Comparison of ENCODE assay signal across 26 cellular contexts in genomic region chr10:71816421-71816851, GRCh38. TPM values are rescaled to one million over a fixed set of nuclear protein-coding genes. Genes with fewer than 3 reads are reported as not detected.
DNase-seq lines count a peak whose midpoint lies in the region; ATAC-seq, FAIRE-seq and TF ChIP-seq lines count a peak whose summit lies in the region.
"Had no signal": no experiment of that assay in that cellular context is flagged by ENCODE, and none has a peak within 500 bp of the region (broad histone marks: within the 10 kb centered on the region; RNA-seq: fewer than 3 reads in every experiment).

No MANE protein-coding gene starts in this region.

- no peaks in the 10 kb centered on the region for H3K9me1 ChIP-seq in K562 (ENCODE audit: control insufficient read depth, insufficient read depth, low read length)

- peaks cover 69% of the 10 kb centered on the region for H3K36me3 ChIP-seq in left ventricle myocardium inferior
- peaks cover 72% of the 10 kb centered on the region for H3K36me3 ChIP-seq in K562 (ENCODE audit: control insufficient read depth, insufficient read depth, low read length)
- H3K36me3 ChIP-seq: ovary had no signal

- no peaks in the 10 kb centered on the region for H3K27me3 Mint-ChIP-seq in nephron progenitor cell (ENCODE audit: low read depth, poor library complexity)
- H3K27me3 Mint-ChIP-seq in activated CD8-positive, alpha-beta memory T cell treated with anti-CD3 and anti-CD28 coated beads, Interleukin-2, amount 10 ng/mL, durations not matched to agents 7 days and 5 days: no peaks in the 10 kb centered on the region
- H3K27me3 Mint-ChIP-seq: activated B cell treated with CpG ODN at 0.5 μM for 24 hours, naive B cell had no signal

- FAIRE-seq in K562 (lab: Jason Lieb, UNC): no peak
- FAIRE-seq: A549, colon, G401.6 had no signal

- TF ChIP-seq CTCF in left ventricle myocardium inferior (IDR thresholded peaks at IDR 0.05; ENCODE audit: borderline replicate concordance): no peak
- TF ChIP-seq CTCF in K562 (IDR thresholded peaks at IDR 0.05 in 2 of 3, conservative IDR thresholded peaks at IDR 0.05 in 1 of 3; ENCODE audit: insufficient read depth in 2 of 3, low read depth in 1 of 3, low read length in 3 of 3): no peak
- TF ChIP-seq CTCF in nephron progenitor cell (IDR thresholded peaks at IDR 0.05): no peak

- peak overlapping the region in 1 of 2 experiments; percentile 10; a peak in 1 of 4 replicates for H3K9ac ChIP-seq in K562 (ENCODE audit: insufficient read depth in 1 of 2, low read depth in 2 of 2, low read length in 2 of 2)
- H3K9ac ChIP-seq: KMS-11 had no signal

- H3K9me3 Mint-ChIP-seq in nephron progenitor cell: no peaks in the 10 kb centered on the region
- no peaks in the 10 kb centered on the region for H3K9me3 Mint-ChIP-seq in activated CD8-positive, alpha-beta memory T cell treated with anti-CD3 and anti-CD28 coated beads, Interleukin-2, amount 10 ng/mL, durations not matched to agents 7 days and 5 days (ENCODE audit: low read depth)
- H3K9me3 Mint-ChIP-seq: activated B cell treated with CpG ODN at 0.5 μM for 24 hours; activated T-helper 2 cell treated with anti-CD3 and anti-CD28 coated beads, Interferon-gamma antibody, Interleukin-2, Interleukin-4, amounts not matched to agents 10 μg/mL and 5 μg/mL and 100 μg/mL, durations not matched to agents 14 hours and 24 hours and 36 hours had no signal

- TF ChIP-seq RAD21 in K562 (CRISPR knock-in tag; conservative IDR thresholded peaks at IDR 0.05 in 1 of 2, IDR thresholded peaks at IDR 0.05 in 1 of 2): no peak

- peaks cover 6% of the 10 kb centered on the region; the same call in 1 of the 2 replicates for H4K20me1 ChIP-seq in K562 (replicated peaks; ENCODE audit: control insufficient read depth, insufficient read depth, low read length)

- POLR2A ChIA-PET in K562 (lab: Yijun Ruan, JAX): interaction anchor here (1.0 to 5.0 kb wide), 6 partner anchors 9 to 504 kb away, joined by 3 to 31 read pairs (median 4); no protein-coding TSS in a partner anchor

- peaks cover 52% of the 10 kb centered on the region for H3K36me3 Mint-ChIP-seq in nephron progenitor cell (ENCODE audit: low read depth)
- peaks cover 13% of the 10 kb centered on the region for H3K36me3 Mint-ChIP-seq in activated CD8-positive, alpha-beta memory T cell treated with anti-CD3 and anti-CD28 coated beads, Interleukin-2, amount 10 ng/mL, durations not matched to agents 7 days and 5 days

- H3K4me1 Mint-ChIP-seq in nephron progenitor cell: peaks cover 30% of the 10 kb centered on the region
- peaks cover 6% of the 10 kb centered on the region for H3K4me1 Mint-ChIP-seq in activated CD8-positive, alpha-beta memory T cell treated with anti-CD3 and anti-CD28 coated beads, Interleukin-2, amount 10 ng/mL, durations not matched to agents 7 days and 5 days

- H2AFZ ChIP-seq in K562 (ENCODE audit: low read depth, low read length): no peak overlapping the region

- TF ChIP-seq POLR2A in K562 (conservative IDR thresholded peaks at IDR 0.05): no peak

- no peak for TF ChIP-seq EP300 in K562 (IDR thresholded peaks at IDR 0.05; ENCODE audit: low read length)

- CTCF ChIA-PET in K562 (lab: Yijun Ruan, JAX; ENCODE audit: low intra/inter-chr PET ratio): no interaction called here
- CTCF ChIA-PET in activated CD8-positive, alpha-beta memory T cell treated with anti-CD3 and anti-CD28 coated beads, Interleukin-2, amount 10 ng/mL, durations not matched to agents 7 days and 5 days (lab: Charles Lee): interaction anchor here (0.8 to 0.9 kb wide), 2 partner anchors 20 to 43 kb away, joined by 3 read pairs; no protein-coding TSS in a partner anchor

- H3K27ac Mint-ChIP-seq in nephron progenitor cell: peak overlapping the region; percentile 32
- H3K27ac Mint-ChIP-seq in activated CD8-positive, alpha-beta memory T cell treated with anti-CD3 and anti-CD28 coated beads, Interleukin-2, amount 10 ng/mL, durations not matched to agents 7 days and 5 days: no peak overlapping the region
- H3K27ac Mint-ChIP-seq: activated B cell treated with CpG ODN at 0.5 μM for 24 hours; activated T-helper 2 cell treated with anti-CD3 and anti-CD28 coated beads, Interferon-gamma antibody, Interleukin-2, Interleukin-4, amounts not matched to agents 10 μg/mL and 5 μg/mL and 100 μg/mL, durations not matched to agents 14 hours and 24 hours and 36 hours had no signal

- H3K9me3 ChIP-seq in left ventricle myocardium inferior (replicated peaks): no peaks in the 10 kb centered on the region
- no peaks in the 10 kb centered on the region for H3K9me3 ChIP-seq in K562 (replicated peaks; ENCODE audit: control insufficient read depth, insufficient read depth, low read depth, low read length)
- H3K9me3 ChIP-seq: A549, ovary, sigmoid colon had no signal

- no peak overlapping the region for H3K4me3 Mint-ChIP-seq in nephron progenitor cell
- no peak overlapping the region for H3K4me3 Mint-ChIP-seq in activated CD8-positive, alpha-beta memory T cell treated with anti-CD3 and anti-CD28 coated beads, Interleukin-2, amount 10 ng/mL, durations not matched to agents 7 days and 5 days
- H3K4me3 Mint-ChIP-seq: activated B cell treated with CpG ODN at 0.5 μM for 24 hours had no signal

- no peaks in the 10 kb centered on the region for H3K79me2 ChIP-seq in K562 (ENCODE audit: control insufficient read depth, insufficient read depth, low read length)

- intact Hi-C loops in left ventricle myocardium inferior (cut with micrococcal nuclease): loop anchor here (10.0 kb wide), 1 partner anchor 432 kb away; no protein-coding TSS in a partner anchor
- intact Hi-C loops in left ventricle myocardium superior (cut with micrococcal nuclease): no loop called here
- intact Hi-C loops in K562 (cut with micrococcal nuclease): no loop called here
- intact Hi-C loops in left colon (cut with DNase I, micrococcal nuclease): loop anchor here (10.0 kb wide), 1 partner anchor 502 kb away; the partner anchor contains the start of gene SLC29A3 (in 2 of the 2)

- peak overlapping the region; percentile 86 for H3K27ac ChIP-seq in left ventricle myocardium inferior (replicated peaks)
- H3K27ac ChIP-seq in K562 (ENCODE audit: extremely low read depth, low read depth, low read length): no peak overlapping the region
- peak overlapping the region; percentile 74 for H3K27ac ChIP-seq in substantia nigra (ENCODE audit: low read depth, low read length, poor library complexity, severe bottlenecking)
- H3K27ac ChIP-seq: A549, brain microvascular endothelial cell, KMS-11, ovary, sigmoid colon had no signal

- H3K4me1 ChIP-seq in left ventricle myocardium inferior (peaks cover 58% of the 10 kb centered on the region), K562 (replicated peaks in 1 of 2; ENCODE audit: control insufficient read depth in 2 of 2, insufficient read depth in 2 of 2, low read length in 2 of 2) (peaks cover 0 to 33% of the 10 kb centered on the region in 2 experiments; a peak in 3 of 5 replicates)

- WGBS in K562 (ENCODE audit: insufficient coverage, low coverage, missing lambda C conversion rate): 88% methylated on average over 12 of the region's 12 CpGs

- DNase-seq in left ventricle myocardium inferior (no peak), left ventricle myocardium superior (no peak), K562 (ENCODE audit: extremely low read depth in 1 of 4, low spot score in 3 of 4) (no peak), nephron progenitor cell (no peak), substantia nigra (lab: John Stamatoyannopoulos, UW) (no peak), left colon (no peak)
- no peak for DNase-seq in activated CD8-positive, alpha-beta memory T cell treated with anti-CD3 and anti-CD28 coated beads, Interleukin-2, amount 10 ng/mL, durations not matched to agents 7 days and 5 days
- DNase-seq: activated B cell treated with CpG ODN at 0.5 μM for 24 hours; activated CD4-positive, alpha-beta T cell treated with anti-CD3 and anti-CD28 coated beads, Interleukin-2, amount 50 U/mL, for 4 hours; activated CD8-positive, alpha-beta memory T cell treated with anti-CD3 and anti-CD28 coated beads, Interleukin-2, amount 50 U/mL, for 48 hours; brain microvascular endothelial cell; effector memory CD4-positive, alpha-beta T cell; foreskin melanocyte; GOT3; naive B cell; NCI-H1436; ovary; sigmoid colon had no signal

- no peaks in the 10 kb centered on the region for H3K27me3 ChIP-seq in left ventricle myocardium inferior (ENCODE audit: low read depth)
- no peaks in the 10 kb centered on the region for H3K27me3 ChIP-seq in K562 (ENCODE audit: control insufficient read depth in 2 of 2, insufficient read depth in 2 of 2, low read length in 2 of 2)
- H3K27me3 ChIP-seq: brain microvascular endothelial cell, ovary, sigmoid colon had no signal

- in situ Hi-C loops in K562 (cut with MboI): loop anchor here (10.0 kb wide), 1 partner anchor 432 kb away; no protein-coding TSS in a partner anchor

- no peak overlapping the region for H3K4me2 ChIP-seq in K562 (ENCODE audit: insufficient read depth, low read length)
- H3K4me2 ChIP-seq: A549, KMS-11 had no signal

- no TSS peak for BruUV-seq in K562 (replicated peaks; lab: Mats Ljungman, UMichigan)

- H3K4me3 ChIP-seq in left ventricle myocardium inferior (no peak overlapping the region), K562 (no peak overlapping the region)
- H3K4me3 ChIP-seq: A549, lung, ovary, sigmoid colon had no signal

- no peak for ATAC-seq in left ventricle myocardium superior
- ATAC-seq in K562: no peak
- no peak for ATAC-seq in GM21447 (IDR thresholded peaks at IDR 0.05; ENCODE audit: unreplicated experiment)
- no peak for ATAC-seq in activated CD8-positive, alpha-beta memory T cell treated with anti-CD3 and anti-CD28 coated beads, Interleukin-2, amount 10 ng/mL, durations not matched to agents 7 days and 5 days
- no peak for ATAC-seq in left colon
- ATAC-seq: A549, Right ventricle myocardium inferior had no signal

RNA-seq across cellular contexts. Expression of gene PSAP, which starts 34.6 kb away (rescaled TPM):
- 1,672 TPM for total RNA-seq in left ventricle myocardium inferior
- 1,798 TPM for total RNA-seq in left ventricle myocardium superior
- 516 and 975 TPM in 2 replicates for total RNA-seq in K562 (2011; cell fraction: chromatin; rRNA removed; ENCODE audit: low replicate concordance)
- 1,506 and 1,517 TPM in 2 replicates for total RNA-seq in K562 (2011; cell fraction: nucleolus; rRNA removed)
- 977 and 1,240 TPM in 2 replicates for total RNA-seq in K562 (2011; cell fraction: nucleoplasm; rRNA removed)
- total RNA-seq in K562 (2014; rRNA removed): 300 and 431 TPM in 2 replicates
- 231 and 245 TPM in 2 replicates for total RNA-seq in K562 (2014; rRNA removed; fragmentation: Illumina TruSeq; extraction: Trizol)
- 354 and 357 TPM in 2 replicates for total RNA-seq in K562 (2015; rRNA removed; fragmentation: Illumina TruSeq; extraction: Trizol)
- total RNA-seq in K562 (2021): 458 and 473 TPM in 2 replicates
- polyA plus RNA-seq in K562 (2011; rRNA removed): 613 and 630 TPM in 2 replicates
- 632 and 704 TPM in 2 replicates for polyA plus RNA-seq in K562 (2011; cell fraction: cytosol; rRNA removed)
- polyA plus RNA-seq in K562 (2011; cell fraction: nucleus; rRNA removed): 504 and 505 TPM in 2 replicates
- polyA plus RNA-seq in K562 (2012): 541 and 1,183 TPM in 2 replicates
- polyA plus RNA-seq in K562 (2014; fragmentation: Illumina TruSeq; extraction: Trizol): 439 and 442 TPM in 2 replicates
- 100 to 1,000 TPM; 429 to 700 TPM for polyA plus RNA-seq in K562 (2014; fragmentation: Nextera tagmentation; extraction: Ambion mirVana)
- 399 and 425 TPM in 2 replicates for polyA plus RNA-seq in K562 (2014; rRNA removed)
- 379 and 426 TPM in 2 replicates for polyA minus RNA-seq in K562 (2011; rRNA and poly(A)+ RNA removed)
- 290 and 309 TPM in 2 replicates for polyA minus RNA-seq in K562 (2011; cell fraction: cytosol; rRNA and poly(A)+ RNA removed)
- polyA minus RNA-seq in K562 (2011; cell fraction: nucleus; rRNA and poly(A)+ RNA removed): 87.5 and 138 TPM in 2 replicates
- total RNA-seq in activated CD8-positive, alpha-beta memory T cell treated with anti-CD3 and anti-CD28 coated beads, Interleukin-2, amount 10 ng/mL, durations not matched to agents 7 days and 5 days: 100 to 1,000 TPM; 111 to 118 TPM
- total RNA-seq in left colon: 100 to 1,000 TPM; 517 to 807 TPM

RNA-seq across cellular contexts. Expression of gene VSIR, which starts 43.1 kb away (rescaled TPM):
- 104 TPM for total RNA-seq in left ventricle myocardium inferior
- total RNA-seq in left ventricle myocardium superior: 127 TPM
- 4.2 and 14.4 TPM in 2 replicates for total RNA-seq in K562 (2011; cell fraction: chromatin; rRNA removed; ENCODE audit: low replicate concordance)
- total RNA-seq in K562 (2011; cell fraction: nucleolus; rRNA removed): 9.6 and 14.8 TPM in 2 replicates
- total RNA-seq in K562 (2011; cell fraction: nucleoplasm; rRNA removed): 9.2 and 10.6 TPM in 2 replicates
- 12.7 and 13.1 TPM in 2 replicates for total RNA-seq in K562 (2014; rRNA removed)
- total RNA-seq in K562 (2014; rRNA removed; fragmentation: Illumina TruSeq; extraction: Trizol): 2.4 and 3.0 TPM in 2 replicates
- 20.1 and 20.5 TPM in 2 replicates for total RNA-seq in K562 (2015; rRNA removed; fragmentation: Illumina TruSeq; extraction: Trizol)
- 15.2 and 15.7 TPM in 2 replicates for total RNA-seq in K562 (2021)
- 6.3 and 7.9 TPM in 2 replicates for polyA plus RNA-seq in K562 (2011; rRNA removed)
- polyA plus RNA-seq in K562 (2011; cell fraction: cytosol; rRNA removed): 4.8 and 19.8 TPM in 2 replicates
- 7.5 and 24.7 TPM in 2 replicates for polyA plus RNA-seq in K562 (2011; cell fraction: nucleus; rRNA removed)
- 17.5 and 209 TPM in 2 replicates for polyA plus RNA-seq in K562 (2012)
- 12.1 and 15.1 TPM in 2 replicates for polyA plus RNA-seq in K562 (2014; fragmentation: Illumina TruSeq; extraction: Trizol)
- polyA plus RNA-seq in K562 (2014; fragmentation: Nextera tagmentation; extraction: Ambion mirVana): under 1 TPM; 0.14 to 0.41 TPM
- polyA plus RNA-seq in K562 (2014; rRNA removed): 9.3 and 12.6 TPM in 2 replicates
- polyA minus RNA-seq in K562 (2011; rRNA and poly(A)+ RNA removed): 2.1 and 6.2 TPM in 2 replicates
- polyA minus RNA-seq in K562 (2011; cell fraction: cytosol; rRNA and poly(A)+ RNA removed): 4.9 and 8.1 TPM in 2 replicates
- 6.1 and 8.9 TPM in 2 replicates for polyA minus RNA-seq in K562 (2011; cell fraction: nucleus; rRNA and poly(A)+ RNA removed)
- 10 to 100 TPM; 37.8 to 68.4 TPM for total RNA-seq in activated CD8-positive, alpha-beta memory T cell treated with anti-CD3 and anti-CD28 coated beads, Interleukin-2, amount 10 ng/mL, durations not matched to agents 7 days and 5 days
- 10 to 100 TPM; 50.5 to 76.7 TPM for total RNA-seq in left colon

Comparison
In these comparisons a context has a peak if more than half of its experiments do, and no peak if none do; other contexts are left out.
1. intact Hi-C loops: an anchor here in left ventricle myocardium inferior (10.0 kb wide) and left colon (10.0 kb wide); none called in left ventricle myocardium superior and K562.